Comparison of ENCODE assay signal across 7 cellular contexts in the genomic region with DNA sequence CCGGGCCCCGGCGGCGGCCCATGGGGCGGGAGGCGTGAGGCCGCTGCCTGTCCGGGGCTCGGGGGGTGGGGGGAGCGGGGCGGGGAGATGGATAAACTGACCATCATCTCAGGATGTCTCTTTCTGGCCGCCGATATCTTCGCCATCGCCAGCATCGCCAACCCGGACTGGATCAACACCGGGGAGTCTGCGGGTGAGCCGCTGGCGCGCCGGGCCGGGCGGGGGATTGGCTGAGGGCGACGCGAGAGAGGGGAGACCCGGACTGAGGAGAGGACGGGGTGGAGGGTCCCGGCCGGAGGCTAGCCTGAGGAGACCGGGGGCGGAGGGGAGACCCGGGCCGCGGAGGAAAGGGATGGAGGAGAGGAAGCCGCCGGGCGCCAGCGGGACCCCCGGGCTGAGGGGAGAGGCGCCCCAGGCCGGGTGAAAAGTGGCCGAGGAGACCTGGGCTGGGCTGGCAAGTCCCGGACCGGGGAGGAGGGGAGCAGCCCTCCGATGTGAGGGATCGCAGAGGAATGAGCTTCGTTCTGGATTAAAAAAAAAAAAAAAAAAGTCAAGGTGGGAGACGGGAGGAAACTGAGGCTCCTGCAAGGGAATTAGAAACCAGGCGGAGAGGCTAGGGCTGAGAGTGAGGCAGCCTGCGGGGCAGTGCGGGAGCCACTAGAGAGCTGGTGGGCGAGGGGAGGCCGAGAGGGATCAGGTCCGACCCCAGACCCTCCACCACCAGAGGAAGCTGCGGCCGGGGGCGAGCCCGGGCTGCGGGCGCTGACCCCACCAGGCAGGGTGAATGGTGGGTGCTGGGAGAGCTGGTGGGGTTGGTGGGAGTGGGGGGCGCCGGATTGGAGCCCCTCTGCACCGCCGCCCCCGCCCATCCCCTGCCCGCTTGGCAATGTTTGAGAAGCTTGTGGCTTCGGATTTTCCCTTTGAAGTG. TPM values are rescaled to one million over a fixed set of nuclear protein-coding genes. Genes with fewer than 3 reads are reported as not detected.
DNase-seq lines count a peak whose midpoint lies in the region; ATAC-seq and TF ChIP-seq lines count a peak whose summit lies in the region.

No MANE protein-coding gene starts in this region.

- H3K9me3 ChIP-seq in neuronal stem cell (replicated peaks in 1 of 2; ENCODE audit: control insufficient read depth in 2 of 2, insufficient read depth in 1 of 2, low read depth in 1 of 2, low read length in 2 of 2) = no peaks in the 10 kb centered on the region

- peak overlapping the region; percentile 52 for H3K18ac ChIP-seq in neuronal stem cell (ENCODE audit: low read length)

- H3K27ac Mint-ChIP-seq in activated CD8-positive, alpha-beta memory T cell treated with anti-CD3 and anti-CD28 coated beads, Interleukin-2, amount 10 ng/mL, durations not matched to agents 7 days and 5 days = peak overlapping the region; percentile 81

- CTCF ChIA-PET in activated CD8-positive, alpha-beta memory T cell treated with anti-CD3 and anti-CD28 coated beads, Interleukin-2, amount 10 ng/mL, durations not matched to agents 7 days and 5 days (lab: Charles Lee) = interaction anchor here (0.7 to 16.4 kb wide), 13 partner anchors 8 to 292 kb away, joined by 3 to 296 read pairs (median 5); no protein-coding TSS in a partner anchor

- H3K4me1 Mint-ChIP-seq in activated CD8-positive, alpha-beta memory T cell treated with anti-CD3 and anti-CD28 coated beads, Interleukin-2, amount 10 ng/mL, durations not matched to agents 7 days and 5 days = peaks cover 37% of the 10 kb centered on the region

- H3K4me2 ChIP-seq in neuronal stem cell (ENCODE audit: insufficient read depth, low read length, poor library complexity, severe bottlenecking) = peak overlapping the region; percentile 92

- peak; percentile 26 for ATAC-seq in GM18868 (IDR thresholded peaks at IDR 0.05; ENCODE audit: unreplicated experiment)
- ATAC-seq in HG03520 (IDR thresholded peaks at IDR 0.05; ENCODE audit: unreplicated experiment) = peak; percentile 7
- peak; percentile 50 for ATAC-seq in activated CD8-positive, alpha-beta memory T cell treated with anti-CD3 and anti-CD28 coated beads, Interleukin-2, amount 10 ng/mL, durations not matched to agents 7 days and 5 days
- peak; percentile 9 for ATAC-seq in foreskin keratinocyte
- ATAC-seq in GM18520 (IDR thresholded peaks at IDR 0.05; ENCODE audit: unreplicated experiment) = no peak

- H3K4me1 ChIP-seq in foreskin keratinocyte = peaks cover 22% of the 10 kb centered on the region
- H3K4me1 ChIP-seq in neuronal stem cell (ENCODE audit: control insufficient read depth in 2 of 2, insufficient read depth in 1 of 2, low read depth in 1 of 2, low read length in 2 of 2) = peaks cover 0 to 5% of the 10 kb centered on the region in 2 donors

- H4K8ac ChIP-seq in neuronal stem cell (ENCODE audit: low read depth, low read length) = no peak overlapping the region

- peak; percentile 52 for DNase-seq in activated CD8-positive, alpha-beta memory T cell treated with anti-CD3 and anti-CD28 coated beads, Interleukin-2, amount 10 ng/mL, durations not matched to agents 7 days and 5 days
- DNase-seq in foreskin keratinocyte (no peak), neuronal stem cell (ENCODE audit: low spot score) (no peak), medulla oblongata (ENCODE audit: extremely low spot score) (no peak)

- H3K27ac ChIP-seq in foreskin keratinocyte (peak overlapping the region; percentile 21), neuronal stem cell (replicated peaks; ENCODE audit: low read length) (no peak overlapping the region)

- peaks cover 2% of the 10 kb centered on the region for H3K79me1 ChIP-seq in neuronal stem cell (ENCODE audit: low read depth, low read length)

- peak overlapping the region; percentile 40 for H2AK5ac ChIP-seq in neuronal stem cell (ENCODE audit: low read depth, low read length)

- H4K91ac ChIP-seq in neuronal stem cell (ENCODE audit: low read depth, low read length, poor library complexity) = no peak overlapping the region

- no CpG with 5 or more reads among the region's 70 CpGs for WGBS in neuronal stem cell (ENCODE audit: extremely low coverage in 2 of 2, insufficient read length in 2 of 2, insufficient replicate concordance in 1 of 2), 2 donors

- H2BK120ac ChIP-seq in neuronal stem cell (ENCODE audit: low read depth, low read length) = no peak overlapping the region

- H3K9ac ChIP-seq in neuronal stem cell (ENCODE audit: low read depth, low read length, poor library complexity) = peak overlapping the region; percentile 90

- peak overlapping the region; percentile 95 for H2AFZ ChIP-seq in neuronal stem cell (ENCODE audit: low read length)

- TF ChIP-seq CTCF in foreskin keratinocyte (conservative IDR thresholded peaks at IDR 0.05) = no peak

- no peak overlapping the region for H3K23ac ChIP-seq in neuronal stem cell (ENCODE audit: low read depth, low read length, poor library complexity)

- H3K14ac ChIP-seq in neuronal stem cell (ENCODE audit: low read length) = peak overlapping the region; percentile 59

- H3K36me3 Mint-ChIP-seq in activated CD8-positive, alpha-beta memory T cell treated with anti-CD3 and anti-CD28 coated beads, Interleukin-2, amount 10 ng/mL, durations not matched to agents 7 days and 5 days = no peaks in the 10 kb centered on the region

- H2BK5ac ChIP-seq in neuronal stem cell (ENCODE audit: low read length) = no peak overlapping the region

- H3K27me3 ChIP-seq in foreskin keratinocyte = no peaks in the 10 kb centered on the region
- H3K27me3 ChIP-seq in neuronal stem cell (ENCODE audit: control insufficient read depth in 3 of 3, insufficient read depth in 3 of 3, low read depth in 1 of 3, low read length in 3 of 3) = peaks cover 0 to 14% (median 0%) of the 10 kb centered on the region in 3 experiments

- H3K4me3 Mint-ChIP-seq in activated CD8-positive, alpha-beta memory T cell treated with anti-CD3 and anti-CD28 coated beads, Interleukin-2, amount 10 ng/mL, durations not matched to agents 7 days and 5 days = peak overlapping the region; percentile 85

- no peaks in the 10 kb centered on the region for H3K9me3 Mint-ChIP-seq in activated CD8-positive, alpha-beta memory T cell treated with anti-CD3 and anti-CD28 coated beads, Interleukin-2, amount 10 ng/mL, durations not matched to agents 7 days and 5 days (ENCODE audit: low read depth)

- no peaks in the 10 kb centered on the region for H3K36me3 ChIP-seq in neuronal stem cell (replicated peaks in 1 of 2; ENCODE audit: control insufficient read depth in 2 of 2, insufficient read depth in 2 of 2, low read length in 2 of 2)

- H3K4ac ChIP-seq in neuronal stem cell (ENCODE audit: low read length) = no peak overlapping the region

- peak overlapping the region; percentile 90 to 99 for H3K4me3 ChIP-seq in neuronal stem cell (ENCODE audit: low read length in 2 of 2)

- no peaks in the 10 kb centered on the region for H3K27me3 Mint-ChIP-seq in activated CD8-positive, alpha-beta memory T cell treated with anti-CD3 and anti-CD28 coated beads, Interleukin-2, amount 10 ng/mL, durations not matched to agents 7 days and 5 days

- H2BK15ac ChIP-seq in neuronal stem cell (ENCODE audit: low read length) = no peak overlapping the region

- H2BK12ac ChIP-seq in neuronal stem cell (ENCODE audit: low read length) = no peak overlapping the region

RNA-seq across cellular contexts. Expression of gene MOSMO, which starts 0.6 kb away (rescaled TPM):
- 10 to 100 TPM; 10.2 to 12.6 TPM for total RNA-seq in activated CD8-positive, alpha-beta memory T cell treated with anti-CD3 and anti-CD28 coated beads, Interleukin-2, amount 10 ng/mL, durations not matched to agents 7 days and 5 days
- 23.3 and 27.7 TPM in 2 replicates for total RNA-seq in foreskin keratinocyte
- polyA plus RNA-seq in foreskin keratinocyte = 22.4 and 24.5 TPM in 2 replicates
- polyA plus RNA-seq in neuronal stem cell (2013, experiment 1 of 2) = 15.1 TPM
- polyA plus RNA-seq in neuronal stem cell (2013, experiment 2 of 2) = 16.3 TPM

RNA-seq across cellular contexts. Expression of gene PDZD9, which starts 7.6 kb away (rescaled TPM):
- total RNA-seq in activated CD8-positive, alpha-beta memory T cell treated with anti-CD3 and anti-CD28 coated beads, Interleukin-2, amount 10 ng/mL, durations not matched to agents 7 days and 5 days = not detected
- total RNA-seq in foreskin keratinocyte = not detected in 2 replicates
- polyA plus RNA-seq in foreskin keratinocyte = not detected in 2 replicates
- polyA plus RNA-seq in neuronal stem cell (2013, experiment 1 of 2) = 0.07 TPM
- polyA plus RNA-seq in neuronal stem cell (2013, experiment 2 of 2) = 0.06 TPM

RNA-seq across cellular contexts. Expression of gene UQCRC2, which starts 55.3 kb away (rescaled TPM):
- 100 to 1,000 TPM; 217 to 279 TPM for total RNA-seq in activated CD8-positive, alpha-beta memory T cell treated with anti-CD3 and anti-CD28 coated beads, Interleukin-2, amount 10 ng/mL, durations not matched to agents 7 days and 5 days
- 152 and 153 TPM in 2 replicates for total RNA-seq in foreskin keratinocyte
- 122 TPM in 2 replicates for polyA plus RNA-seq in foreskin keratinocyte
- polyA plus RNA-seq in neuronal stem cell (2013, experiment 1 of 2) = 113 TPM
- polyA plus RNA-seq in neuronal stem cell (2013, experiment 2 of 2) = 119 TPM
